In genomic region chr11:89381094-89381493, GRCh38 we compare ENCODE assay signal across 8 cellular contexts.
DNase-seq lines count a peak whose midpoint lies in the region; TF ChIP-seq lines count a peak whose summit lies in the region.
"Had no signal": no experiment of that assay in that cellular context is flagged by ENCODE, and none has a peak within 500 bp of the region (broad histone marks: within the 10 kb centered on the region; RNA-seq: fewer than 3 reads in every experiment).

No MANE protein-coding gene starts in this region.

- in situ Hi-C loops in G401 (cut with HindIII; ENCODE audit: low sequenced_read_pairs) = no loop called here

- POLR2A ChIA-PET in SK-N-SH (lab: Yijun Ruan, JAX) = no interaction called here

- peaks cover 0 to 13% of the 10 kb centered on the region in 2 experiments; a peak in 1 of 4 replicates for H3K4me1 ChIP-seq in SK-N-SH (ENCODE audit: control insufficient read depth in 1 of 2, insufficient read depth in 2 of 2, low read depth in 1 of 2, low read length in 1 of 2)
- H3K4me1 ChIP-seq in skeletal muscle satellite cell (ENCODE audit: control insufficient read depth, insufficient read depth, low read length) = peaks cover 28% of the 10 kb centered on the region

- peak; percentile 79 for DNase-seq in H4 (ENCODE audit: low spot score)
- DNase-seq in SK-N-SH = no peak
- peak; percentile 88 for DNase-seq in fibroblast of villous mesenchyme (ENCODE audit: low read depth)
- no peak for DNase-seq in G401 (ENCODE audit: low spot score)
- no peak for DNase-seq in NCI-H1105 (lab: John Stamatoyannopoulos, UW)
- no peak for DNase-seq in amygdala (lab: John Stamatoyannopoulos, UW)

- TF ChIP-seq EP300 in SK-N-SH (IDR thresholded peaks at IDR 0.05; ENCODE audit: borderline replicate concordance in 1 of 2, low read depth in 1 of 2, low read length in 1 of 2) = peak in 1 of 2 experiments; percentile 65; a peak in 1 of 4 replicates

- H3K4me3 ChIP-seq in SK-N-SH (ENCODE audit: low read depth in 2 of 2, low read length in 1 of 2) (peak overlapping the region in 1 of 2 experiments; percentile 31; a peak in 1 of 4 replicates), fibroblast of villous mesenchyme (ENCODE audit: low read depth, low read length) (no peak overlapping the region), skeletal muscle satellite cell (ENCODE audit: low read length) (no peak overlapping the region)
- H3K4me3 ChIP-seq: cardiac muscle cell had no signal

- CTCF ChIA-PET in SK-N-SH (lab: Yijun Ruan, JAX) = no interaction called here

- H3K9ac ChIP-seq in SK-N-SH = peak overlapping the region; percentile 60; the same call in 1 of the 2 replicates
- peak overlapping the region; percentile 65 for H3K9ac ChIP-seq in skeletal muscle satellite cell (ENCODE audit: low read depth, low read length)

- H3K4me2 ChIP-seq in SK-N-SH = peak overlapping the region; percentile 56
- H3K4me2 ChIP-seq in skeletal muscle satellite cell (ENCODE audit: low read length) = peak overlapping the region; percentile 60

- H4K20me1 ChIP-seq in SK-N-SH (ENCODE audit: insufficient read depth) = no peaks in the 10 kb centered on the region

- peak overlapping the region; percentile 52 for H2AFZ ChIP-seq in SK-N-SH (ENCODE audit: low read depth)

- TF ChIP-seq CTCF in SK-N-SH (IDR thresholded peaks at IDR 0.05) (no peak), fibroblast of villous mesenchyme (IDR thresholded peaks at IDR 0.05; ENCODE audit: insufficient read depth, low read depth, low read length) (no peak)

- WGBS in SK-N-SH (ENCODE audit: low lambda C conversion rate) = 14% methylated on average over 3 of the region's 3 CpGs

- peak overlapping the region; percentile 69 to 90; a peak in 3 of 4 replicates for H3K27ac ChIP-seq in SK-N-SH (ENCODE audit: low read depth in 2 of 2, low read length in 1 of 2)
- H3K27ac ChIP-seq: cardiac muscle cell had no signal

- H3K9me2 ChIP-seq in SK-N-SH = no peaks in the 10 kb centered on the region

- no peak for TF ChIP-seq RAD21 in SK-N-SH (IDR thresholded peaks at IDR 0.05; ENCODE audit: low read length)

- H3K36me3 ChIP-seq in SK-N-SH (replicated peaks in 1 of 2; ENCODE audit: control insufficient read depth in 1 of 2, insufficient read depth in 2 of 2, low read length in 1 of 2) (no peaks in the 10 kb centered on the region), skeletal muscle satellite cell (ENCODE audit: insufficient read depth, low read length) (no peaks in the 10 kb centered on the region)
- H3K36me3 ChIP-seq: cardiac muscle cell had no signal

- H3K79me2 ChIP-seq in SK-N-SH (ENCODE audit: insufficient read depth) = no peaks in the 10 kb centered on the region

- H3K27me3 ChIP-seq in SK-N-SH (ENCODE audit: insufficient read depth) (no peaks in the 10 kb centered on the region), skeletal muscle satellite cell (ENCODE audit: control insufficient read depth, insufficient read depth, low read length) (no peaks in the 10 kb centered on the region)
- H3K27me3 ChIP-seq: cardiac muscle cell had no signal

- H3F3A ChIP-seq in SK-N-SH (replicated peaks; ENCODE audit: insufficient read depth) = peaks cover 30% of the 10 kb centered on the region

- H3K9me3 ChIP-seq in SK-N-SH (0 out of 2 replicates have a peak, but pooled peaks cover 6% of the 10 kb centered on the region), skeletal muscle satellite cell (replicated peaks; ENCODE audit: low read length) (no peaks in the 10 kb centered on the region)

TF ChIP-seq in SK-N-SH, 30 proteins besides CTCF, POLR2A, EP300 and RAD21 (continues in another document):
- peak; percentile 92 for TF ChIP-seq PBX3 (IDR thresholded peaks at IDR 0.05)
- no peak for TF ChIP-seq GABPA (IDR thresholded peaks at IDR 0.05; ENCODE audit: low read depth)
- peak; percentile 45; the same call in 1 of the 2 replicates for TF ChIP-seq POLR2AphosphoS5 (IDR thresholded peaks at IDR 0.05; ENCODE audit: low read depth, low read length)
- TF ChIP-seq TAF1 (IDR thresholded peaks at IDR 0.05; ENCODE audit: borderline replicate concordance, low read depth, low read length) = no peak
- TF ChIP-seq FOSL2 (IDR thresholded peaks at IDR 0.05; ENCODE audit: borderline replicate concordance, low read depth) = peak; percentile 89
- no peak for TF ChIP-seq FOXJ3 (CRISPR knock-in tag; IDR thresholded peaks at IDR 0.05)
- TF ChIP-seq TEAD4 (IDR thresholded peaks at IDR 0.05; ENCODE audit: borderline replicate concordance, insufficient read depth) = no peak
- TF ChIP-seq CHD2 (IDR thresholded peaks at IDR 0.05; ENCODE audit: low read length, partially characterized antibody) = no peak
- no peak for TF ChIP-seq SMC3 (IDR thresholded peaks at IDR 0.05; ENCODE audit: low read depth, low read length)
- TF ChIP-seq ZBTB33 (IDR thresholded peaks at IDR 0.05; ENCODE audit: borderline replicate concordance, low read depth) = no peak
- TF ChIP-seq SIN3A (IDR thresholded peaks at IDR 0.05; ENCODE audit: borderline replicate concordance, low read depth, low read length) = 0 out of 2 replicates have a peak, but pooled peaks have one; percentile 50
- TF ChIP-seq REST (IDR thresholded peaks at IDR 0.05; ENCODE audit: low read depth, low read length) = no peak
- TF ChIP-seq GATA2 (CRISPR knock-in tag; IDR thresholded peaks at IDR 0.05) = no peak
- TF ChIP-seq RFX5 (IDR thresholded peaks at IDR 0.05; ENCODE audit: low read length) = no peak
- peak; percentile 88 for TF ChIP-seq TCF12 (IDR thresholded peaks at IDR 0.05)
- peak; percentile 53; the same call in 1 of the 2 replicates for TF ChIP-seq YY1 (IDR thresholded peaks at IDR 0.05; ENCODE audit: low read depth)
- TF ChIP-seq MXI1 (IDR thresholded peaks at IDR 0.05; ENCODE audit: low read depth, low read length) = no peak
- TF ChIP-seq RXRA (IDR thresholded peaks at IDR 0.05; ENCODE audit: borderline replicate concordance, low read depth) = peak; percentile 45; the same call in 1 of the 2 replicates
- TF ChIP-seq JUND (IDR thresholded peaks at IDR 0.05) = peak; percentile 85
- TF ChIP-seq IRF3 (IDR thresholded peaks at IDR 0.05; ENCODE audit: low read depth, low read length) = no peak
- no peak for TF ChIP-seq RCOR1 (IDR thresholded peaks at IDR 0.05; ENCODE audit: low read length)
- no peak for TF ChIP-seq ELF1 (IDR thresholded peaks at IDR 0.05)

Comparison
In these comparisons a context has a peak if more than half of its experiments do, and no peak if none do; other contexts are left out.
1. DNase-seq: peak in H4 (single experiment) and fibroblast of villous mesenchyme (single experiment); none in SK-N-SH (single experiment), G401 (single experiment), NCI-H1105 (single experiment) and amygdala (0 of 56).